Comparison of ENCODE assay signal across 39 cellular contexts in the genomic region with DNA sequence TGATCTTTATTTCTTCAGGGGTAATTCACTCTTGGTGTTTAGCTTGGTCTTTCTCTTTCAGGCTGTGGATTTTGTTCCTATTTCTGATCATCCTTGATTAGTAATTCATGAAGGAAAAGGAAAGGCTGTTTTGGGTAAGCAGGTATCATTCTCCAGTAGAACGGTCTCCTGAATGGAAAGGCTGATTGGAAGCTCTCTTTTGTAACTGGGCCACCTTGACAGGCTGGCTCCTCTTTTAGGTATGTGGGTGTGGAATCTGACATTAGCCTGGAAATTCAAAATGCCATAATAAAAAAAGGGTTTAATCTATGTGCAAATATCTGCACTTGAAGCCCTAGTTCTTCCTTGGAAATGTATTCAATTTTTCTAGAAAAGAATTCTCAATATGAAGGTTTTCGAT. TPM values are rescaled to one million over a fixed set of nuclear protein-coding genes. Genes with fewer than 3 reads are reported as not detected.
"Had no signal": no experiment of that assay in that cellular context is flagged by ENCODE, and none has a peak within 500 bp of the region (broad histone marks: within the 10 kb centered on the region; RNA-seq: fewer than 3 reads in every experiment).

No MANE protein-coding gene starts in this region.

- H3K27me3 ChIP-seq: MG63 had no signal

- H3K9me3 ChIP-seq: MG63 had no signal

- DNase-seq: Karpas-422, Kasumi-1, MG63, MM.1S, MV-4-11, NCI-H1048, NCI-H1092, NCI-H1092 treated with DMSO at 0.1 percent for 48 hours, NCI-H1105, NCI-H1105 treated with DMSO at 0.1 percent for 48 hours, NCI-H1417, NCI-H1417 treated with DMSO at 0.1 percent for 48 hours, NCI-H1436, NCI-H1436 treated with DMSO at 0.1 percent for 48 hours, NCI-H146, NCI-H1694, NCI-H1694 treated with DMSO at 0.1 percent for 48 hours, NCI-H187, NCI-H187 treated with DMSO at 0.1 percent for 48 hours, NCI-H1930, NCI-H2029, NCI-H2029 treated with DMSO at 0.1 percent for 48 hours, NCI-H2081, NCI-H2081 treated with DMSO at 0.1 percent for 48 hours, NCI-H2107, NCI-H2171, NCI-H2171 treated with DMSO at 0.1 percent for 48 hours, NCI-H2227 treated with DMSO at 0.1 percent for 48 hours, NCI-H226, NCI-H345, NCI-H446, NCI-H446 treated with DMSO at 0.1 percent for 48 hours, NCI-H510A, NCI-H510A treated with DMSO at 0.1 percent for 48 hours, NCI-H524 had no signal

- H3K36me3 ChIP-seq: MG63 had no signal

- H3K4me3 ChIP-seq: MG63 had no signal

RNA-seq across cellular contexts. Expression of a gene that starts 18.9 kb away (rescaled TPM):
- total RNA-seq: LHCN-M2, M059J, MCF 10A, NCI-H460 had no signal

RNA-seq across cellular contexts. Expression of a gene that starts 19.7 kb away (rescaled TPM):
- total RNA-seq: LHCN-M2, M059J, MCF 10A, NCI-H460 had no signal
